ENCODE assay signal across 9 cellular contexts in the genomic region with DNA sequence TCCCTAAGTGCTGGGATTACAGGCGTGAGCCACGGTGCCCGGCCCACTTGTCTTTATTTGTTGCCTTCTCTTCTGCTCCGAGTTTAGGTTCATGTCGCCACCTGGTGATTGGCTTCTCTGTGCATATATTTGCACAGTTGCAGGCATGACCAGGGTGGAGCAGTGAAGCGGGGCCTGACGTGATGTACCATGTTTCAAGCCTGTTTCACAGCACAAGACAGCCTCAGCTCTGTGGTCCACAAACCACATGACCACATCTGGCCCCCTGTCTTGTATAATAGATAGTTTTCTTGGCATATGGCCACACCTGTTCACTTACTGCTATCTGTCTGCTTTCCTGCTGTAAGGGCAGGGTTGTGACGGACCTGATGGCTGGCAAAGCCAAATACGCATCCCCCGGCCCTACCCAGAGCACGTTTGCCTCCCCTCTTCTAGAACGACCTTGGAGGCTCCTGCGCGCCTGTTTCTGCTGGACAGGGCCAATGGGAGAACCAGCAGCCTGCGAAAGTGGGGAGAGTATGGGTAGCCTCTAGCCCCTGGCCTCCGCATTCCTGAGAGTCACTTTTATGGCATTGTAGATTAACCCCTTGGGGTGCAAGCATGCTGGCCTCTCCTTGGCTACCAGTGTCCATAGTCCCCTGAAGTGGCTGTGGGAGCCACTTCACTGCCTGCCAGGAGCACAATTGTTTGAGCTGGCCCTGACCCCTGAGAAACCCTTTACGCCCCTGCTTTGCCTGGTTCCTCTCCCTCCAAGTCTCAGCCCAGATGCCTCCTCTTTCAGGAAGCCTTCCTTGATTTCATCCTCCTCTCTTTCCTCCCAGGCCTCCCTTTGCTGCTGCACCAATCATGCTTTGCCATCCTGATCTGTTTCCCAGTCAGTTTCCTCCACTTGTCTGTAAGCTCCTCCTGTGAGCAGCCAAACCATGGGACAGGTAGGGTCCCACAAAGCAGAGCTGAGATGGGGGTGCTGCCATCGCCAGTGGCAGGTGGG. TPM values are rescaled to one million over a fixed set of nuclear protein-coding genes. Genes with fewer than 3 reads are reported as not detected.
A peak's percentile ranks its signal among the peaks of the same experiment; 100 is the strongest.
DNase-seq lines count a peak whose midpoint lies in the region; ATAC-seq and TF ChIP-seq lines count a peak whose summit lies in the region.
"Had no signal": no experiment of that assay in that cellular context is flagged by ENCODE, and none has a peak within 500 bp of the region (broad histone marks: within the 10 kb centered on the region; RNA-seq: fewer than 3 reads in every experiment).

No MANE protein-coding gene starts in this region.

- H3K27me3 ChIP-seq in RWPE2 (ENCODE audit: insufficient read depth, poor library complexity, severe bottlenecking) (no peaks in the 10 kb centered on the region), psoas muscle (ENCODE audit: insufficient read depth in 3 of 3, low read length in 2 of 3) (no peaks in the 10 kb centered on the region)

- no peak for TF ChIP-seq POLR2A in erythroblast (IDR thresholded peaks at IDR 0.05; ENCODE audit: low read length)

- peak overlapping the region; percentile 92 for H3K27ac ChIP-seq in RWPE2 (ENCODE audit: poor library complexity, severe bottlenecking)
- H3K27ac ChIP-seq in psoas muscle = peak overlapping the region; percentile 90

- peak; percentile 34 for ATAC-seq in RWPE2 (ENCODE audit: low read depth)
- peak; percentile 12 to 47 (median 17) for ATAC-seq in psoas muscle

- POLR2A ChIA-PET in AG04449 (lab: Yijun Ruan, JAX) = no interaction called here

- H3K9me3 ChIP-seq in RWPE2 (ENCODE audit: severe bottlenecking) (no peaks in the 10 kb centered on the region), psoas muscle (no peaks in the 10 kb centered on the region)
- H3K9me3 ChIP-seq: thoracic aorta had no signal

- WGBS in psoas muscle, 3 donors = 58 to 64% (median 59%) methylated on average over 18 of the region's 18 CpGs

- H3K4me3 ChIP-seq in AG04449 (ENCODE audit: low read depth, low read length) = no peak overlapping the region
- H3K4me3 ChIP-seq in RWPE2 (ENCODE audit: severe bottlenecking) = no peak overlapping the region
- no peak overlapping the region for H3K4me3 ChIP-seq in psoas muscle
- H3K4me3 ChIP-seq: thoracic aorta had no signal

- H3K4me1 ChIP-seq in RWPE2 (ENCODE audit: insufficient read depth, poor library complexity, severe bottlenecking) = peaks cover 30% of the 10 kb centered on the region
- H3K4me1 ChIP-seq in psoas muscle = peaks cover 40% of the 10 kb centered on the region

- DNase-seq in AG04449 (ENCODE audit: low read depth, low spot score) (no peak), GM10266 (ENCODE audit: extremely low spot score) (peak; percentile 74), H4 (ENCODE audit: low spot score) (peak; percentile 47), KG1 (lab: John Stamatoyannopoulos, UW) (peak; percentile 5), RWPE2 (ENCODE audit: low spot score) (no peak), erythroblast (lab: John Stamatoyannopoulos, UW) (peak; percentile 10 to 27), psoas muscle (peak; percentile 45 to 79), NK-92 (lab: John Stamatoyannopoulos, UW; ENCODE audit: unreplicated experiment) (no peak)

- CTCF ChIA-PET in AG04449 (lab: Yijun Ruan, JAX) = interaction anchor here (1.1 to 2.9 kb wide), 5 partner anchors 13 to 20 kb away, joined by 3 to 14 read pairs (median 7); no protein-coding TSS in a partner anchor

- TF ChIP-seq CTCF in AG04449 (IDR thresholded peaks at IDR 0.05; ENCODE audit: insufficient read depth, low read length, missing control alignments) = peak; percentile 20
- peak; percentile 77 for TF ChIP-seq CTCF in GM10266 (IDR thresholded peaks at IDR 0.05; ENCODE audit: control insufficient read depth, insufficient read depth, low read depth, missing control alignments)
- peak; percentile 73 for TF ChIP-seq CTCF in RWPE2 (IDR thresholded peaks at IDR 0.05; ENCODE audit: poor library complexity, severe bottlenecking)
- peak; percentile 42 for TF ChIP-seq CTCF in psoas muscle (IDR thresholded peaks at IDR 0.05)

- intact Hi-C loops in psoas muscle (cut with DNase I) = no loop called here

- H3K36me3 ChIP-seq in RWPE2 (ENCODE audit: low read depth) (no peaks in the 10 kb centered on the region), psoas muscle (ENCODE audit: insufficient read depth in 1 of 2, low read depth in 1 of 2) (no peaks in the 10 kb centered on the region)
- H3K36me3 ChIP-seq: thoracic aorta had no signal

RNA-seq across cellular contexts. Expression of a gene that starts 6.0 kb away (rescaled TPM):
- 2.2 and 4.5 TPM in 2 replicates for total RNA-seq in H4 (2014; rRNA removed; shearing (Covaris generic))
- 1 to 10 TPM; 4.6 to 7.9 (median 4.9) TPM for total RNA-seq in psoas muscle
- 1 to 10 TPM; 1.9 to 5.0 (median 4.0) TPM for polyA plus RNA-seq in psoas muscle

RNA-seq across cellular contexts. Expression of a gene that starts 34.4 kb away (rescaled TPM):
- total RNA-seq in H4 (2014; rRNA removed; shearing (Covaris generic)) = 0.29 and 0.43 TPM in 2 replicates
- total RNA-seq in psoas muscle = 100 to 1,000 TPM; 127 to 956 (median 461) TPM
- polyA plus RNA-seq in psoas muscle = 100 to 1,000 TPM in 2 of 3 donors, 10 to 100 TPM in 1; 82.2 to 295 (median 123) TPM

Comparison
In these comparisons a context has a peak if more than half of its experiments do, and no peak if none do; other contexts are left out.
1. DNase-seq: peak in GM10266 (single experiment), H4 (single experiment), KG1 (single experiment), erythroblast (2 of 2) and psoas muscle (2 of 2); none in AG04449 (single experiment), RWPE2 (single experiment) and NK-92 (single experiment).
2. CTCF ChIP-seq: peak in every context shown above with its lines; median percentile 77 in GM10266; 73 in RWPE2; 42 in psoas muscle; 20 in AG04449.
3. RNA of a gene that starts 34.4 kb away (total RNA-seq): 127 to 956 TPM in psoas muscle; 0.29 to 0.43 TPM in H4; every median in the first group is over 10 times any median in the second.